In genomic region chr13:41587490-41587889, GRCh38 we compare ENCODE assay signal across 2 cellular contexts.
TF ChIP-seq lines count a peak whose summit lies in the region.

No MANE protein-coding gene starts in this region.

TF ChIP-seq in SK-N-SH, 30 proteins besides CTCF, POLR2A, EP300 and RAD21 (continued from another document):
- TF ChIP-seq MXI1 (IDR thresholded peaks at IDR 0.05; ENCODE audit: low read depth, low read length) (no peak), GABPA (IDR thresholded peaks at IDR 0.05; ENCODE audit: low read depth) (no peak), FOXJ3 (CRISPR knock-in tag; IDR thresholded peaks at IDR 0.05) (no peak), CHD2 (IDR thresholded peaks at IDR 0.05; ENCODE audit: low read length, partially characterized antibody) (no peak)

TF ChIP-seq in SK-N-SH treated with all-trans-retinoic acid at 6 μM for 48 hours, 23 proteins besides CTCF, POLR2A, EP300 and RAD21 (continued from another document):
- TF ChIP-seq CSDC2 (CRISPR knock-in tag; IDR thresholded peaks at IDR 0.05), result no peak
- no peak for TF ChIP-seq ZNF565 (CRISPR knock-in tag; conservative IDR thresholded peaks at IDR 0.05; ENCODE audit: low read depth)
- TF ChIP-seq GLIS3 (CRISPR knock-in tag; IDR thresholded peaks at IDR 0.05), result no peak
- TF ChIP-seq TSHZ2 (CRISPR knock-in tag; IDR thresholded peaks at IDR 0.05), result no peak
- TF ChIP-seq ARNTL (CRISPR knock-in tag; IDR thresholded peaks at IDR 0.05; ENCODE audit: borderline replicate concordance, low read depth), result no peak
- no peak for TF ChIP-seq TCF4 (CRISPR knock-in tag; IDR thresholded peaks at IDR 0.05; ENCODE audit: borderline replicate concordance)
- TF ChIP-seq CSRNP3 (CRISPR knock-in tag; IDR thresholded peaks at IDR 0.05), result no peak
- TF ChIP-seq ESRRG (CRISPR knock-in tag; IDR thresholded peaks at IDR 0.05), result no peak
- TF ChIP-seq PPARA (CRISPR knock-in tag; IDR thresholded peaks at IDR 0.05; ENCODE audit: borderline replicate concordance), result no peak
TF ChIP-seq in SK-N-SH treated with all-trans-retinoic acid at 6 μM for 48 hours: peak in this region for 0.
